In genomic region chr5:59673438-59674058, GRCh38 we compare ENCODE assay signal across 8 cellular contexts.
A peak's percentile ranks its signal among the peaks of the same experiment; 100 is the strongest.
DNase-seq lines count a peak whose midpoint lies in the region; ATAC-seq and TF ChIP-seq lines count a peak whose summit lies in the region.

No MANE protein-coding gene starts in this region.

- CTCF ChIA-PET in RWPE1 (lab: Yijun Ruan, JAX): interaction anchor here (0.5 to 3.6 kb wide), 33 partner anchors 8 to 1600 kb away, joined by 3 to 40 read pairs (median 4); no protein-coding TSS in a partner anchor

- ATAC-seq in GM19463 (IDR thresholded peaks at IDR 0.05; ENCODE audit: unreplicated experiment): no peak

- no peaks in the 10 kb centered on the region for H3K36me3 ChIP-seq in left ventricle myocardium inferior
- no peaks in the 10 kb centered on the region for H3K36me3 ChIP-seq in prostate gland

- no peak overlapping the region for H3K27ac ChIP-seq in left ventricle myocardium inferior (replicated peaks)
- no peak overlapping the region for H3K27ac ChIP-seq in RWPE1
- no peak overlapping the region for H3K27ac ChIP-seq in prostate gland

- no peak overlapping the region for H3K4me3 ChIP-seq in left ventricle myocardium inferior
- H3K4me3 ChIP-seq in prostate gland: no peak overlapping the region

- no peaks in the 10 kb centered on the region for H3K4me1 ChIP-seq in left ventricle myocardium inferior
- H3K4me1 ChIP-seq in prostate gland (replicated peaks): no peaks in the 10 kb centered on the region

- no peak for DNase-seq in left ventricle myocardium inferior
- no peak for DNase-seq in cardiac septum (ENCODE audit: low spot score)
- DNase-seq in Kasumi-1 (lab: John Stamatoyannopoulos, UW): peak; percentile 58 to 77
- DNase-seq in RWPE1 (ENCODE audit: low spot score): peak; percentile 48
- peak; percentile 69 for DNase-seq in fibroblast of peridontal ligament (ENCODE audit: extremely low read depth)
- DNase-seq in prostate gland (ENCODE audit: low spot score): no peak
- DNase-seq in NK-92 (lab: John Stamatoyannopoulos, UW; ENCODE audit: unreplicated experiment): no peak

- intact Hi-C loops in left ventricle myocardium inferior (cut with micrococcal nuclease): loop anchor here (2.0 to 10.0 kb wide), 4 partner anchors 131 to 489 kb away; no protein-coding TSS in a partner anchor
- intact Hi-C loops in cardiac septum (cut with DNase I): loop anchor here (2.0 to 5.0 kb wide), 2 partner anchors 166 to 283 kb away; no protein-coding TSS in a partner anchor
- intact Hi-C loops in prostate gland (cut with DNase I): loop anchor here (5.0 kb wide), 1 partner anchor 281 kb away; no protein-coding TSS in a partner anchor

- POLR2A ChIA-PET in RWPE1 (lab: Yijun Ruan, JAX; ENCODE audit: low non-redundant PET): interaction anchor here (0.5 kb wide), 1 partner anchor 21 kb away, joined by 3 read pairs; no protein-coding TSS in a partner anchor

- no peak for TF ChIP-seq POLR2A in prostate gland (IDR thresholded peaks at IDR 0.05)

- WGBS in prostate gland: 22% methylated on average over 4 of the region's 4 CpGs

- H3K9me3 ChIP-seq in left ventricle myocardium inferior (replicated peaks): no peaks in the 10 kb centered on the region
- no peaks in the 10 kb centered on the region for H3K9me3 ChIP-seq in prostate gland

- H3K27me3 ChIP-seq in left ventricle myocardium inferior (ENCODE audit: low read depth) (no peaks in the 10 kb centered on the region), prostate gland (replicated peaks; ENCODE audit: insufficient read depth) (no peaks in the 10 kb centered on the region)

- TF ChIP-seq CTCF in left ventricle myocardium inferior (IDR thresholded peaks at IDR 0.05; ENCODE audit: borderline replicate concordance) (peak; percentile 91), RWPE1 (conservative IDR thresholded peaks at IDR 0.05; ENCODE audit: low read depth) (peak; percentile 93), prostate gland (IDR thresholded peaks at IDR 0.05) (peak; percentile 80 to 87 (median 84))

Comparison
In these comparisons a context has a peak if more than half of its experiments do, and no peak if none do; other contexts are left out.
1. DNase-seq: peak in Kasumi-1 (2 of 2), RWPE1 (single experiment) and fibroblast of peridontal ligament (single experiment); none in left ventricle myocardium inferior (single experiment), cardiac septum (single experiment), prostate gland (single experiment) and NK-92 (single experiment).
2. Peak in every context shown above with its lines, with median percentiles within 50 percentile points of each other: CTCF ChIP-seq.